In genomic region chr9:20197976-20198685, GRCh38 we compare ENCODE assay signal across 13 cellular contexts.
DNase-seq lines count a peak whose midpoint lies in the region; ATAC-seq and TF ChIP-seq lines count a peak whose summit lies in the region.
"Had no signal": no experiment of that assay in that cellular context is flagged by ENCODE, and none has a peak within 500 bp of the region (broad histone marks: within the 10 kb centered on the region; RNA-seq: fewer than 3 reads in every experiment).

No MANE protein-coding gene starts in this region.

- H3K4me3 ChIP-seq in Caco-2 (ENCODE audit: low read depth, low read length), result no peak overlapping the region
- no peak overlapping the region for H3K4me3 ChIP-seq in GM23248
- H3K4me3 ChIP-seq: BLaER1, tibial artery had no signal

- H3K9me3 ChIP-seq in Caco-2 (no peaks in the 10 kb centered on the region), GM23248 (ENCODE audit: low read depth) (no peaks in the 10 kb centered on the region)

- H3K4me1 ChIP-seq in Caco-2 (0 out of 2 replicates have a peak, but pooled peaks cover 5% of the 10 kb centered on the region), GM23248 (ENCODE audit: insufficient read depth) (no peaks in the 10 kb centered on the region)
- H3K4me1 ChIP-seq: BLaER1 had no signal

- TF ChIP-seq CTCF in Caco-2 (IDR thresholded peaks at IDR 0.05; ENCODE audit: insufficient read depth in 1 of 2, low read depth in 1 of 2, low read length in 1 of 2, severe bottlenecking in 1 of 2, unreplicated experiment in 1 of 2), result peak in 1 of 2 experiments; percentile 22
- no peak for TF ChIP-seq CTCF in RWPE1 (conservative IDR thresholded peaks at IDR 0.05; ENCODE audit: low read depth)

- DNase-seq in Caco-2 (peak; percentile 51 to 60), GM23248 (peak; percentile 26), RWPE1 (ENCODE audit: low spot score) (peak; percentile 28), left colon (peak; percentile 46 to 65), head of caudate nucleus (no peak)
- DNase-seq in activated CD4-positive, alpha-beta memory T cell treated with anti-CD3 and anti-CD28 coated beads for 36 hours, result no peak
- DNase-seq in natural killer cell treated with Interleukin-12 subunit alpha and Interleukin-12 subunit beta and Interleukin-15 and Interleukin-18, amount 100 ng/mL, for 72 hours (ENCODE audit: low spot score), result no peak
- no peak for DNase-seq in activated T-cell treated with anti-CD3 and anti-CD28 coated beads, Interleukin-2, amount 50 U/mL, for 4 hours
- DNase-seq: NCI-H187; stimulated activated CD4-positive, alpha-beta T cell treated with anti-CD3 and anti-CD28 coated beads, Interleukin-4, amount 100 ng/mL, for 1 hour; SW 1271; tibial artery had no signal

- no peaks in the 10 kb centered on the region for H3K36me3 Mint-ChIP-seq in Caco-2 (ENCODE audit: insufficient read depth, unreplicated experiment)
- peaks cover 1% of the 10 kb centered on the region for H3K36me3 Mint-ChIP-seq in activated CD4-positive, alpha-beta memory T cell treated with anti-CD3 and anti-CD28 coated beads for 36 hours
- no peaks in the 10 kb centered on the region for H3K36me3 Mint-ChIP-seq in natural killer cell treated with Interleukin-12 subunit alpha and Interleukin-12 subunit beta and Interleukin-15 and Interleukin-18, amount 100 ng/mL, for 72 hours
- H3K36me3 Mint-ChIP-seq in activated T-cell treated with anti-CD3 and anti-CD28 coated beads, Interleukin-2, amount 50 U/mL, for 4 hours (ENCODE audit: insufficient read depth), result no peaks in the 10 kb centered on the region

- no peak overlapping the region for H2AFZ ChIP-seq in GM23248

- no peaks in the 10 kb centered on the region for H3K36me3 ChIP-seq in Caco-2 (ENCODE audit: control insufficient read depth, insufficient read depth, low read length)
- no peaks in the 10 kb centered on the region for H3K36me3 ChIP-seq in GM23248 (ENCODE audit: low read depth)
- H3K36me3 ChIP-seq: BLaER1, tibial artery had no signal

- H3K27ac ChIP-seq in GM23248, result no peak overlapping the region
- no peak overlapping the region for H3K27ac ChIP-seq in RWPE1
- H3K27ac ChIP-seq: BLaER1, tibial artery had no signal

- intact Hi-C loops in Caco-2 (cut with micrococcal nuclease; ENCODE audit: unreplicated experiment), result loop anchor here (10.0 kb wide), 2 partner anchors 173 to 273 kb away; no protein-coding TSS in a partner anchor
- intact Hi-C loops in left colon (cut with DNase I, micrococcal nuclease), result no loop called here
- intact Hi-C loops in activated CD4-positive, alpha-beta memory T cell treated with anti-CD3 and anti-CD28 coated beads for 36 hours (cut with micrococcal nuclease), result no loop called here
- intact Hi-C loops in head of caudate nucleus (cut with DNase I), result no loop called here

- no peaks in the 10 kb centered on the region for H4K20me1 ChIP-seq in GM23248 (ENCODE audit: insufficient read depth)
- H4K20me1 ChIP-seq: BLaER1 had no signal

- H3K27me3 Mint-ChIP-seq in Caco-2 (ENCODE audit: insufficient read depth, unreplicated experiment), result no peaks in the 10 kb centered on the region
- no peaks in the 10 kb centered on the region for H3K27me3 Mint-ChIP-seq in activated CD4-positive, alpha-beta memory T cell treated with anti-CD3 and anti-CD28 coated beads for 36 hours
- H3K27me3 Mint-ChIP-seq in natural killer cell treated with Interleukin-12 subunit alpha and Interleukin-12 subunit beta and Interleukin-15 and Interleukin-18, amount 100 ng/mL, for 72 hours, result peaks cover 3 to 7% of the 10 kb centered on the region in 2 donors
- H3K27me3 Mint-ChIP-seq in activated T-cell treated with anti-CD3 and anti-CD28 coated beads, Interleukin-2, amount 50 U/mL, for 4 hours (ENCODE audit: low read depth), result no peaks in the 10 kb centered on the region

- peak; percentile 100 for ATAC-seq in left colon
- no peak for ATAC-seq in natural killer cell treated with Interleukin-12 subunit alpha and Interleukin-12 subunit beta and Interleukin-15 and Interleukin-18, amount 100 ng/mL, for 72 hours
- no peak for ATAC-seq in activated T-cell treated with anti-CD3 and anti-CD28 coated beads, Interleukin-2, amount 50 U/mL, for 4 hours

- CTCF ChIA-PET in Caco-2 (lab: Charles Lee) (no interaction called here), RWPE1 (lab: Yijun Ruan, JAX) (interaction anchor here (0.5 to 0.6 kb wide), 2 partner anchors 272 to 502 kb away, joined by 4 to 6 read pairs; no protein-coding TSS in a partner anchor)
- CTCF ChIA-PET in activated CD4-positive, alpha-beta memory T cell treated with anti-CD3 and anti-CD28 coated beads for 36 hours (lab: Charles Lee), result no interaction called here

- 1 to 5% methylated on average over 7 of the region's 7 CpGs for WGBS in GM23248 (ENCODE audit: low coverage in 1 of 2, low lambda C conversion rate in 2 of 2, missing lambda C conversion rate in 2 of 2), 2 experiments

- H3K4me2 ChIP-seq in GM23248 (ENCODE audit: unreplicated experiment), result no peak overlapping the region
- H3K4me2 ChIP-seq: BLaER1 had no signal

- H3K9ac ChIP-seq in GM23248, result no peak overlapping the region
- H3K9ac ChIP-seq: BLaER1 had no signal

- H3K27me3 ChIP-seq in Caco-2 (replicated peaks; ENCODE audit: control insufficient read depth, insufficient read depth, low read length) (no peaks in the 10 kb centered on the region), GM23248 (replicated peaks; ENCODE audit: insufficient read depth) (peaks cover 20% of the 10 kb centered on the region; the same call in 1 of the 2 replicates)
- H3K27me3 ChIP-seq: BLaER1, tibial artery had no signal

- POLR2A ChIA-PET in Caco-2 (lab: Charles Lee), result no interaction called here
- POLR2A ChIA-PET in RWPE1 (lab: Yijun Ruan, JAX; ENCODE audit: low non-redundant PET), result no interaction called here
- POLR2A ChIA-PET in activated CD4-positive, alpha-beta memory T cell treated with anti-CD3 and anti-CD28 coated beads for 36 hours (lab: Charles Lee), result no interaction called here

- H3F3A ChIP-seq in GM23248 (ENCODE audit: insufficient read depth), result no peaks in the 10 kb centered on the region

- H3K4me1 Mint-ChIP-seq in Caco-2 (ENCODE audit: low read depth, unreplicated experiment), result peaks cover 12% of the 10 kb centered on the region
- H3K4me1 Mint-ChIP-seq in activated CD4-positive, alpha-beta memory T cell treated with anti-CD3 and anti-CD28 coated beads for 36 hours (ENCODE audit: low read depth), result peaks cover 2% of the 10 kb centered on the region
- peaks cover 0 to 4% of the 10 kb centered on the region in 2 donors for H3K4me1 Mint-ChIP-seq in natural killer cell treated with Interleukin-12 subunit alpha and Interleukin-12 subunit beta and Interleukin-15 and Interleukin-18, amount 100 ng/mL, for 72 hours (ENCODE audit: low read depth in 2 of 2)
- peaks cover 15% of the 10 kb centered on the region for H3K4me1 Mint-ChIP-seq in activated T-cell treated with anti-CD3 and anti-CD28 coated beads, Interleukin-2, amount 50 U/mL, for 4 hours (ENCODE audit: low read depth)

- H3K4me3 Mint-ChIP-seq in Caco-2 (ENCODE audit: unreplicated experiment), result peak overlapping the region; percentile 42
- H3K4me3 Mint-ChIP-seq in activated CD4-positive, alpha-beta memory T cell treated with anti-CD3 and anti-CD28 coated beads for 36 hours, result no peak overlapping the region
- no peak overlapping the region for H3K4me3 Mint-ChIP-seq in natural killer cell treated with Interleukin-12 subunit alpha and Interleukin-12 subunit beta and Interleukin-15 and Interleukin-18, amount 100 ng/mL, for 72 hours
- H3K4me3 Mint-ChIP-seq in activated T-cell treated with anti-CD3 and anti-CD28 coated beads, Interleukin-2, amount 50 U/mL, for 4 hours, result no peak overlapping the region

- H3K79me2 ChIP-seq in GM23248 (ENCODE audit: insufficient read depth), result no peaks in the 10 kb centered on the region

- H3K9me3 Mint-ChIP-seq in Caco-2 (ENCODE audit: unreplicated experiment), result peaks cover 7% of the 10 kb centered on the region
- peaks cover 8% of the 10 kb centered on the region for H3K9me3 Mint-ChIP-seq in activated CD4-positive, alpha-beta memory T cell treated with anti-CD3 and anti-CD28 coated beads for 36 hours
- H3K9me3 Mint-ChIP-seq in natural killer cell treated with Interleukin-12 subunit alpha and Interleukin-12 subunit beta and Interleukin-15 and Interleukin-18, amount 100 ng/mL, for 72 hours, result peaks cover 3% of the 10 kb centered on the region
- peaks cover 9% of the 10 kb centered on the region for H3K9me3 Mint-ChIP-seq in activated T-cell treated with anti-CD3 and anti-CD28 coated beads, Interleukin-2, amount 50 U/mL, for 4 hours

- no peaks in the 10 kb centered on the region for H3K9me2 ChIP-seq in GM23248 (ENCODE audit: insufficient read depth)

- no TSS peak for BruUV-seq in Caco-2 (replicated peaks; lab: Mats Ljungman, UMichigan)

- H3K27ac Mint-ChIP-seq in Caco-2 (ENCODE audit: unreplicated experiment), result no peak overlapping the region
- H3K27ac Mint-ChIP-seq in activated CD4-positive, alpha-beta memory T cell treated with anti-CD3 and anti-CD28 coated beads for 36 hours, result no peak overlapping the region
- no peak overlapping the region for H3K27ac Mint-ChIP-seq in natural killer cell treated with Interleukin-12 subunit alpha and Interleukin-12 subunit beta and Interleukin-15 and Interleukin-18, amount 100 ng/mL, for 72 hours

- in situ Hi-C loops in GM23248 (cut with MboI), result loop anchor here (25.0 kb wide), 1 partner anchor 89 kb away; no protein-coding TSS in a partner anchor

Comparison
In these comparisons a context has a peak if more than half of its experiments do, and no peak if none do; other contexts are left out.
1. DNase-seq: peak in Caco-2 (2 of 2), GM23248 (single experiment), RWPE1 (single experiment) and left colon (2 of 2); none in activated CD4-positive, alpha-beta memory T cell treated with anti-CD3 and anti-CD28 coated beads for 36 hours (single experiment), head of caudate nucleus (0 of 42), natural killer cell treated with Interleukin-12 subunit alpha and Interleukin-12 subunit beta and Interleukin-15 and Interleukin-18, amount 100 ng/mL, for 72 hours (single experiment) and activated T-cell treated with anti-CD3 and anti-CD28 coated beads, Interleukin-2, amount 50 U/mL, for 4 hours (single experiment).